ENCODE assay signal across 12 cellular contexts in genomic region chr9:133821606-133822438, GRCh38.
A peak's percentile ranks its signal among the peaks of the same experiment; 100 is the strongest.
DNase-seq lines count a peak whose midpoint lies in the region; ATAC-seq and TF ChIP-seq lines count a peak whose summit lies in the region.
"Had no signal": no experiment of that assay in that cellular context is flagged by ENCODE, and none has a peak within 500 bp of the region (broad histone marks: within the 10 kb centered on the region; RNA-seq: fewer than 3 reads in every experiment).

No MANE protein-coding gene starts in this region.

- no peaks in the 10 kb centered on the region for H3K27me3 ChIP-seq in sigmoid colon
- H3K27me3 ChIP-seq: MG63 had no signal

- no peak for TF ChIP-seq EP300 in sigmoid colon (IDR thresholded peaks at IDR 0.05)

- intact Hi-C loops in sigmoid colon (cut with DNase I) = no loop called here
- intact Hi-C loops in activated CD8-positive, alpha-beta T cell treated with anti-CD3 and anti-CD28 coated beads for 36 hours (cut with micrococcal nuclease) = no loop called here

- no peak for TF ChIP-seq POLR2A in sigmoid colon (IDR thresholded peaks at IDR 0.05)

- H3K36me3 Mint-ChIP-seq in activated naive CD8-positive, alpha-beta T cell treated with anti-CD3 and anti-CD28 coated beads, Interleukin-2, amount 50 U/mL, for 24 hours (ENCODE audit: low read depth) = no peaks in the 10 kb centered on the region
- H3K36me3 Mint-ChIP-seq in nephron progenitor cell (ENCODE audit: low read depth) = peaks cover 19% of the 10 kb centered on the region
- H3K36me3 Mint-ChIP-seq in activated CD8-positive, alpha-beta T cell treated with anti-CD3 and anti-CD28 coated beads for 36 hours (ENCODE audit: low read depth) = no peaks in the 10 kb centered on the region

- peaks cover 3% of the 10 kb centered on the region for H3K4me1 Mint-ChIP-seq in activated naive CD8-positive, alpha-beta T cell treated with anti-CD3 and anti-CD28 coated beads, Interleukin-2, amount 50 U/mL, for 24 hours
- H3K4me1 Mint-ChIP-seq in nephron progenitor cell = peaks cover 64% of the 10 kb centered on the region
- no peaks in the 10 kb centered on the region for H3K4me1 Mint-ChIP-seq in activated CD8-positive, alpha-beta T cell treated with anti-CD3 and anti-CD28 coated beads for 36 hours (ENCODE audit: low read depth)

- no peak for DNase-seq in activated naive CD8-positive, alpha-beta T cell treated with anti-CD3 and anti-CD28 coated beads, Interleukin-2, amount 50 U/mL, for 24 hours
- no peak for DNase-seq in nephron progenitor cell
- no peak for DNase-seq in DMS 273 (lab: John Stamatoyannopoulos, UW; ENCODE audit: unreplicated experiment)
- no peak for DNase-seq in medulla oblongata (ENCODE audit: extremely low spot score)
- DNase-seq in sigmoid colon = no peak
- no peak for DNase-seq in activated CD8-positive, alpha-beta T cell treated with anti-CD3 and anti-CD28 coated beads for 36 hours
- DNase-seq: amniotic stem cell, GOT3, MG63 had no signal

- peaks cover 0 to 10% (median 0%) of the 10 kb centered on the region in 4 donors for H3K4me1 ChIP-seq in sigmoid colon

- CTCF ChIA-PET in activated CD8-positive, alpha-beta T cell treated with anti-CD3 and anti-CD28 coated beads for 36 hours (lab: Charles Lee) = no interaction called here

- no peaks in the 10 kb centered on the region for H3K9me3 Mint-ChIP-seq in activated naive CD8-positive, alpha-beta T cell treated with anti-CD3 and anti-CD28 coated beads, Interleukin-2, amount 50 U/mL, for 24 hours
- H3K9me3 Mint-ChIP-seq in nephron progenitor cell = no peaks in the 10 kb centered on the region
- no peaks in the 10 kb centered on the region for H3K9me3 Mint-ChIP-seq in activated CD8-positive, alpha-beta T cell treated with anti-CD3 and anti-CD28 coated beads for 36 hours

- H3K4me3 ChIP-seq in sigmoid colon = no peak overlapping the region
- H3K4me3 ChIP-seq: MG63 had no signal

- no peak overlapping the region for H3K27ac Mint-ChIP-seq in activated naive CD8-positive, alpha-beta T cell treated with anti-CD3 and anti-CD28 coated beads, Interleukin-2, amount 50 U/mL, for 24 hours
- H3K27ac Mint-ChIP-seq in nephron progenitor cell = peak overlapping the region; percentile 97
- no peak overlapping the region for H3K27ac Mint-ChIP-seq in activated CD8-positive, alpha-beta T cell treated with anti-CD3 and anti-CD28 coated beads for 36 hours

- peak; percentile 30 for ATAC-seq in GM19035 (IDR thresholded peaks at IDR 0.05; ENCODE audit: unreplicated experiment)
- peak; percentile 48 for ATAC-seq in HG03175 (IDR thresholded peaks at IDR 0.05; ENCODE audit: unreplicated experiment)
- ATAC-seq in activated naive CD8-positive, alpha-beta T cell treated with anti-CD3 and anti-CD28 coated beads, Interleukin-2, amount 50 U/mL, for 24 hours = no peak
- ATAC-seq in activated CD8-positive, alpha-beta T cell treated with anti-CD3 and anti-CD28 coated beads for 36 hours = no peak
- ATAC-seq: sciatic nerve had no signal

- 77 to 93% methylated on average over 27 of the region's 27 CpGs for WGBS in sigmoid colon, 2 donors

- H3K36me3 ChIP-seq in sigmoid colon = no peaks in the 10 kb centered on the region

- POLR2A ChIA-PET in activated CD8-positive, alpha-beta T cell treated with anti-CD3 and anti-CD28 coated beads for 36 hours (lab: Charles Lee) = interaction anchor here (0.6 kb wide), 1 partner anchor 65 kb away, joined by 3 read pairs; no protein-coding TSS in a partner anchor

- no peaks in the 10 kb centered on the region for H3K27me3 Mint-ChIP-seq in activated naive CD8-positive, alpha-beta T cell treated with anti-CD3 and anti-CD28 coated beads, Interleukin-2, amount 50 U/mL, for 24 hours
- H3K27me3 Mint-ChIP-seq in nephron progenitor cell (ENCODE audit: low read depth, poor library complexity) = peaks cover 10% of the 10 kb centered on the region
- no peaks in the 10 kb centered on the region for H3K27me3 Mint-ChIP-seq in activated CD8-positive, alpha-beta T cell treated with anti-CD3 and anti-CD28 coated beads for 36 hours

- TF ChIP-seq CTCF in nephron progenitor cell (IDR thresholded peaks at IDR 0.05) (no peak), sigmoid colon (IDR thresholded peaks at IDR 0.05) (no peak)
- no peak for TF ChIP-seq CTCF in activated CD8-positive, alpha-beta T cell treated with anti-CD3 and anti-CD28 coated beads for 36 hours (IDR thresholded peaks at IDR 0.05)

- peak overlapping the region in 1 of 4 donors; percentile 34 for H3K27ac ChIP-seq in sigmoid colon

- H3K9me3 ChIP-seq in sigmoid colon = no peaks in the 10 kb centered on the region
- H3K9me3 ChIP-seq: MG63 had no signal

- peak overlapping the region; percentile 48 for H3K4me3 Mint-ChIP-seq in activated naive CD8-positive, alpha-beta T cell treated with anti-CD3 and anti-CD28 coated beads, Interleukin-2, amount 50 U/mL, for 24 hours
- H3K4me3 Mint-ChIP-seq in nephron progenitor cell = no peak overlapping the region
- H3K4me3 Mint-ChIP-seq in activated CD8-positive, alpha-beta T cell treated with anti-CD3 and anti-CD28 coated beads for 36 hours = no peak overlapping the region

Comparison
In these comparisons a context has a peak if more than half of its experiments do, and no peak if none do; other contexts are left out.
1. ATAC-seq: peak in GM19035 (single experiment) and HG03175 (single experiment); none in activated naive CD8-positive, alpha-beta T cell treated with anti-CD3 and anti-CD28 coated beads, Interleukin-2, amount 50 U/mL, for 24 hours (single experiment) and activated CD8-positive, alpha-beta T cell treated with anti-CD3 and anti-CD28 coated beads for 36 hours (single experiment).